22 cellular contexts compared by ENCODE assay signal in genomic region chr10:18197706-18198105, GRCh38. TPM values are rescaled to one million over a fixed set of nuclear protein-coding genes. Genes with fewer than 3 reads are reported as not detected.
DNase-seq lines count a peak whose midpoint lies in the region; ATAC-seq and FAIRE-seq lines count a peak whose summit lies in the region.
"Had no signal": no experiment of that assay in that cellular context is flagged by ENCODE, and none has a peak within 500 bp of the region (broad histone marks: within the 10 kb centered on the region; RNA-seq: fewer than 3 reads in every experiment).

No MANE protein-coding gene starts in this region.

- no peak overlapping the region for H3K9ac ChIP-seq in rectal smooth muscle tissue (ENCODE audit: low read length)
- H3K9ac ChIP-seq: BLaER1 had no signal

- H3K27ac Mint-ChIP-seq in activated naive CD8-positive, alpha-beta T cell treated with anti-CD3 and anti-CD28 coated beads, Interleukin-2, amount 50 U/mL, for 24 hours: no peak overlapping the region
- H3K27ac Mint-ChIP-seq: CD8-positive, alpha-beta memory T cell had no signal

- no peak overlapping the region for H3K4me3 ChIP-seq in rectal smooth muscle tissue (ENCODE audit: low read length)
- H3K4me3 ChIP-seq: BLaER1, GM12878, MG63 had no signal

- no peaks in the 10 kb centered on the region for H3K9me3 Mint-ChIP-seq in activated naive CD8-positive, alpha-beta T cell treated with anti-CD3 and anti-CD28 coated beads, Interleukin-2, amount 50 U/mL, for 24 hours

- H3K4me1 Mint-ChIP-seq in activated naive CD8-positive, alpha-beta T cell treated with anti-CD3 and anti-CD28 coated beads, Interleukin-2, amount 50 U/mL, for 24 hours: no peaks in the 10 kb centered on the region
- H3K4me1 Mint-ChIP-seq: CD8-positive, alpha-beta memory T cell had no signal

- peaks cover 30% of the 10 kb centered on the region for H3K4me1 ChIP-seq in rectal smooth muscle tissue (ENCODE audit: control insufficient read depth, insufficient read depth, low read length)
- H3K4me1 ChIP-seq: BLaER1 had no signal

- H3K27ac ChIP-seq in rectal smooth muscle tissue (ENCODE audit: low read depth, low read length): peak overlapping the region; percentile 89
- H3K27ac ChIP-seq: BLaER1 had no signal

- no peaks in the 10 kb centered on the region for H3K36me3 ChIP-seq in rectal smooth muscle tissue (ENCODE audit: control insufficient read depth, insufficient read depth, low read length)
- H3K36me3 ChIP-seq: BLaER1, MG63 had no signal

- H3K4me3 Mint-ChIP-seq in activated naive CD8-positive, alpha-beta T cell treated with anti-CD3 and anti-CD28 coated beads, Interleukin-2, amount 50 U/mL, for 24 hours: no peak overlapping the region
- H3K4me3 Mint-ChIP-seq: CD8-positive, alpha-beta memory T cell had no signal

- peak; percentile 94 for FAIRE-seq in A204.1 (lab: Jason Lieb, UNC)
- peak; percentile 97 for FAIRE-seq in TTC549 (lab: Jason Lieb, UNC)
- FAIRE-seq in frontal cortex (lab: Jason Lieb, UNC): peak; percentile 99
- FAIRE-seq: GM12878 had no signal

- no peaks in the 10 kb centered on the region for H3K36me3 Mint-ChIP-seq in activated naive CD8-positive, alpha-beta T cell treated with anti-CD3 and anti-CD28 coated beads, Interleukin-2, amount 50 U/mL, for 24 hours (ENCODE audit: low read depth)

- ATAC-seq in HG02970 (IDR thresholded peaks at IDR 0.05; ENCODE audit: low FRiP score, unreplicated experiment): no peak
- ATAC-seq in activated naive CD8-positive, alpha-beta T cell treated with anti-CD3 and anti-CD28 coated beads, Interleukin-2, amount 50 U/mL, for 24 hours: no peak
- ATAC-seq: GM12878, Panc1 had no signal

- H3K27me3 Mint-ChIP-seq in activated naive CD8-positive, alpha-beta T cell treated with anti-CD3 and anti-CD28 coated beads, Interleukin-2, amount 50 U/mL, for 24 hours: no peaks in the 10 kb centered on the region

- no peaks in the 10 kb centered on the region for H3K27me3 ChIP-seq in rectal smooth muscle tissue (ENCODE audit: control insufficient read depth, insufficient read depth, low read length)
- H3K27me3 ChIP-seq: BLaER1, MG63 had no signal

- DNase-seq in frontal cortex (ENCODE audit: low spot score in 2 of 2) (no peak), NOMO-1 treated with dmso at 0.1 percent for 144 hours (lab: John Stamatoyannopoulos, UW; ENCODE audit: unreplicated experiment) (no peak), dedifferentiated amniotic fluid mesenchymal stem cell (ENCODE audit: extremely low spot score) (no peak)
- DNase-seq in activated naive CD8-positive, alpha-beta T cell treated with anti-CD3 and anti-CD28 coated beads, Interleukin-2, amount 50 U/mL, for 24 hours: no peak
- DNase-seq: 8988T; CD8-positive, alpha-beta memory T cell; DND-41; GDM1; Karpas-422; MG63; NCI-H1092; NCI-H146; NCI-H2081 treated with DMSO at 0.1 percent for 48 hours; NCI-H510A treated with DMSO at 0.1 percent for 48 hours; SHP77 had no signal

RNA-seq across cellular contexts. Expression of gene CACNB2, which starts 57.5 kb away (rescaled TPM):
- 10.6 TPM for total RNA-seq in frontal cortex
- total RNA-seq: CD8-positive, alpha-beta memory T cell had no signal
